Comparison of ENCODE assay signal across 8 cellular contexts in the genomic region with DNA sequence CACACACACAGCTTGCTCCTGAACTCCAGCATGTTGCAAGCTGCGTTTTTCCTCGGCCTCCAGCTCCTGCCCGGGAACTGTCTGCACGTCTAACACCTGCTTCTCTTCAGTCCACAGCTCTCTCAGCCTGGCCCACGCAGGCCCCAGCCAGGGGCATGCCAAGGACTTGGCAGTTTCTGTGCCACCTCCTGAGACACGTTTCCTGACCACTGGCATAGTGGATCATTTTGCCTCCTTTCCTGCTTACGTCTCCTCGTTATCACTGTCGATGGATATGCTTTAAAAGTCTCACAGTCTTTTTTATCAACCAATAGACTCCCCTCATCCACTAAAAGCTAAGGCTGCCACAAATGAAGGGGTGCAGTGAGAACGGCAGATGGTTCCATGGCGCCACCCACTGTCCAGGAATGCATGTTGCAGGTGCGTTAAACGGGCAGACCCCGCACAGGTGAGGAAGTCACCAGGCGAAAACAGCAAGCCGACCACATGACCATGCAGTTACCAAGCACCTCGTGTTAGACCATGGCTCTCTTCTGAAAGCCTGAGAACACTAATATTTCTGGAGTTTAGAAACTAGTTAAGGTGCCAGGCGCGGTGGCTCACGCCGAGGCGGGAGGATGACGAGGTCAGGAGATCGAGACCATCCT. TPM values are rescaled to one million over a fixed set of nuclear protein-coding genes. Genes with fewer than 3 reads are reported as not detected.
DNase-seq lines count a peak whose midpoint lies in the region; ATAC-seq and TF ChIP-seq lines count a peak whose summit lies in the region.

No MANE protein-coding gene starts in this region.

- in situ Hi-C loops in T47D (cut with HindIII; ENCODE audit: low pct_unique_long_range_greater_than_20kb, low sequenced_read_pairs): no loop called here

- ATAC-seq in HG03521 (IDR thresholded peaks at IDR 0.05; ENCODE audit: unreplicated experiment): no peak

- DNase-seq in D341Med (ENCODE audit: low spot score): peak; percentile 77
- peak; percentile 79 for DNase-seq in LoVo (ENCODE audit: low spot score)
- DNase-seq in T47D (ENCODE audit: low read depth in 1 of 2, low spot score in 1 of 2): peak; percentile 50 to 61
- peak; percentile 80 for DNase-seq in left kidney (ENCODE audit: low read depth, low spot score)
- DNase-seq in stimulated activated CD4-positive, alpha-beta T cell treated with anti-CD3 and anti-CD28 coated beads, TNF-alpha, amount 100 ng/mL, for 24 hours (ENCODE audit: low read depth in 3 of 3): peak; percentile 11 to 56 (median 36)
- DNase-seq in mesenteric fat pad (ENCODE audit: low spot score): no peak

- TF ChIP-seq CTCF in WI38 (IDR thresholded peaks at IDR 0.05; ENCODE audit: low read depth, low read length): peak; percentile 55

- no peak overlapping the region for H3K4me3 ChIP-seq in WI38 (ENCODE audit: low read depth, low read length)

RNA-seq across cellular contexts. Expression of gene TEAD4, which starts 14.7 kb away (rescaled TPM):
- 19.2 TPM for total RNA-seq in mesenteric fat pad

RNA-seq across cellular contexts. Expression of gene TULP3, which starts 53.8 kb away (rescaled TPM):
- 18.0 TPM for total RNA-seq in mesenteric fat pad
